Comparison of ENCODE assay signal across 27 cellular contexts in genomic region chr3:169494982-169495381, GRCh38.
"Had no signal": no experiment of that assay in that cellular context is flagged by ENCODE, and none has a peak within 500 bp of the region (broad histone marks: within the 10 kb centered on the region; RNA-seq: fewer than 3 reads in every experiment).

No MANE protein-coding gene starts in this region.

- H3K4me3 ChIP-seq: adrenal gland, body of pancreas, coronary artery, left lung, lung, mucosa of descending colon, spleen, tibial nerve had no signal

- ATAC-seq: activated CD4-positive, CD25-positive, alpha-beta regulatory T cell treated with anti-CD3 and anti-CD28 coated beads, Interleukin-2, amount 50 U/mL, for 24 hours; body of pancreas; effector memory CD8-positive, alpha-beta T cell; left lung; mucosa of descending colon; natural killer cell treated with Interleukin-12 subunit alpha and Interleukin-12 subunit beta and Interleukin-15 and Interleukin-18, amount 100 ng/mL, for 72 hours; right cardiac atrium had no signal

- H3K4me1 ChIP-seq: adrenal gland, left lung, spleen, tibial nerve had no signal

- H3K27ac ChIP-seq: adrenal gland, body of pancreas, coronary artery, left lung, spleen, tibial nerve, VCaP had no signal

- H3K9me3 ChIP-seq: adrenal gland, body of pancreas, left lung, mucosa of descending colon, spleen, tibial nerve had no signal

- H3K36me3 ChIP-seq: adrenal gland, left lung, spleen, tibial nerve had no signal

- DNase-seq: activated CD4-positive, alpha-beta memory T cell treated with anti-CD3 and anti-CD28 coated beads for 36 hours; activated CD4-positive, alpha-beta T cell treated with anti-CD3 and anti-CD28 coated beads, Interleukin-2, amount 10 ng/mL, durations not matched to agents 24 days and 14 days; activated CD8-positive, alpha-beta memory T cell treated with anti-CD3 and anti-CD28 coated beads, Interleukin-2, amount 50 U/mL, for 4 hours; activated effector memory CD4-positive, alpha-beta T cell treated with anti-CD3 and anti-CD28 coated beads, Interleukin-2, amount 50 U/mL, for 16 hours; activated naive CD4-positive, alpha-beta T cell treated with anti-CD3 and anti-CD28 coated beads for 36 hours; activated naive CD8-positive, alpha-beta T cell treated with anti-CD3 and anti-CD28 coated beads for 36 hours; activated T-cell treated with anti-CD3 and anti-CD28 coated beads, Interleukin-2, amount 50 U/mL, for 1 hour; adrenal gland; aorta; body of pancreas; effector memory CD8-positive, alpha-beta T cell; head of caudate nucleus; hippocampal formation; left lung; mucosa of descending colon; posterior cingulate gyrus; right cardiac atrium; spleen; stimulated activated CD4-positive, alpha-beta T cell treated with anti-CD3 and anti-CD28 coated beads, Interleukin-2, amount 100 ng/mL, for 48 hours; stimulated activated naive CD4-positive, alpha-beta T cell treated with Interleukin-2 at 50 U/mL for 16 hours; T-helper 9 cell had no signal
